ENCODE assay signal across 8 cellular contexts in the genomic region with DNA sequence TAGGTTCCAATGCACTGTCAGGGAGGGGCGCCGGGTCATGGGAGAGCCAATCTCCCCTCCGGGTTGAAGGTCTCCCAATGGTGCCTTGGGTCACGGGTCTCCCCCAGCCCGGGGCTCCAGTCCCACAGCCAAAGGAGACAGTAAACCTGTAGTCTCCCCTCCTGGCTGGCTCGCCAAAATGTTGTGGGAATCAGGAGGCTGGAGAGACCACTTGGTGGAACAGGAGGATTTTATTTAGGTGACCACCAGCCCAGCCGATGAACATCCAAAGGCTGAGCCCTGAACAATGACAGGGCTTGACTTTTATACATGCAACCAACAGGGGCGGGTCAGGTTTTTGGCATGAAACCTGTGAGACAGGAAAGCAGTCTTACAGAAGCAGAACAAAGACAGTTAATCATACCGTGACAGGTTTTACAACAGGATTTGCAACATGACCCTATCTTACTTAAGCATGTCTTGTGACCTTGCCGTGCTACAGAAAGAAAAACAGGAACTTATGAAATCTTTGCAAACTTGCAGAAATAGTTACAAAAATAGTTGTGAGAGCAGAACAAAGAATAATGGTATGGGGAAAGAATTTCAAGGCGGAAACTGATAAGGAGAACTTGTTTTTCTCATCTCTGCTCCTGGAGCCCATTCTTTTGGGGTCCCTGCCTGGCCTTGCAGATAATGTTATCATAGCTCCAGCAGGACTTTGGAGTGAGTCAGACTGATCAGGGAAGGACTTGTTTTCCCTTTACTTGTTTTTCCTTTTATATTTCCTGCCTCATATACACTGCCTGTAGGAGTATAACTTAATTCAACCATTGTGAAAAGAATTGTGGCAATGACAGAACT. TPM values are rescaled to one million over a fixed set of nuclear protein-coding genes. Genes with fewer than 3 reads are reported as not detected.
A peak's percentile ranks its signal among the peaks of the same experiment; 100 is the strongest.
DNase-seq lines count a peak whose midpoint lies in the region; ATAC-seq and TF ChIP-seq lines count a peak whose summit lies in the region.

No MANE protein-coding gene starts in this region.

- peaks cover 5% of the 10 kb centered on the region; the same call in 1 of the 2 replicates for H3F3A ChIP-seq in MM.1S (ENCODE audit: insufficient read depth, low read length)

- peak overlapping the region; percentile 32; the same call in 1 of the 2 replicates for H3K9ac ChIP-seq in MM.1S (ENCODE audit: low read length)

- H3K79me2 ChIP-seq in MM.1S (ENCODE audit: low read length), result peaks cover 42% of the 10 kb centered on the region

- H3K9me2 ChIP-seq in MM.1S (replicated peaks; ENCODE audit: insufficient read depth, low read length), result no peaks in the 10 kb centered on the region

- peak overlapping the region; percentile 56 for H3K27ac Mint-ChIP-seq in progenitor cell of endocrine pancreas

- TF ChIP-seq CTCF in MM.1S (IDR thresholded peaks at IDR 0.05; ENCODE audit: low read length) (no peak), choroid plexus epithelial cell (conservative IDR thresholded peaks at IDR 0.05; ENCODE audit: low read depth, low read length) (no peak), progenitor cell of endocrine pancreas (IDR thresholded peaks at IDR 0.05; ENCODE audit: unreplicated experiment) (no peak)

- peaks cover 87% of the 10 kb centered on the region for H3K36me3 Mint-ChIP-seq in progenitor cell of endocrine pancreas (ENCODE audit: insufficient read depth)

- peak overlapping the region; percentile 24; the same call in 1 of the 2 replicates for H3K4me2 ChIP-seq in MM.1S (ENCODE audit: low read depth, low read length)

- no peaks in the 10 kb centered on the region for H3K4me1 Mint-ChIP-seq in progenitor cell of endocrine pancreas (ENCODE audit: low read depth)

- H3K4me3 ChIP-seq in MM.1S (ENCODE audit: low read length), result no peak overlapping the region
- no peak overlapping the region for H3K4me3 ChIP-seq in choroid plexus epithelial cell (ENCODE audit: low read depth, low read length)

- no peaks in the 10 kb centered on the region for H3K27me3 ChIP-seq in MM.1S (replicated peaks; ENCODE audit: insufficient read depth, low read length)

- H3K4me3 Mint-ChIP-seq in progenitor cell of endocrine pancreas (ENCODE audit: low read depth), result no peak overlapping the region

- peaks cover 16% of the 10 kb centered on the region for H3K4me1 ChIP-seq in MM.1S (ENCODE audit: low read length)

- peak; percentile 74 for DNase-seq in MM.1S
- DNase-seq in choroid plexus epithelial cell (ENCODE audit: low read depth), result peak; percentile 97
- DNase-seq in progenitor cell of endocrine pancreas (ENCODE audit: low spot score, unreplicated experiment), result no peak
- no peak for DNase-seq in DMS79 (lab: John Stamatoyannopoulos, UW)
- no peak for DNase-seq in 8988T

- ATAC-seq in GM18867 (IDR thresholded peaks at IDR 0.05; ENCODE audit: unreplicated experiment) (peak; percentile 47), HG03280 (IDR thresholded peaks at IDR 0.05; ENCODE audit: unreplicated experiment) (no peak), HG02759 (IDR thresholded peaks at IDR 0.05; ENCODE audit: unreplicated experiment) (no peak)

- peak overlapping the region; percentile 88 for H3K27ac ChIP-seq in MM.1S (ENCODE audit: low read length)

- H2AFZ ChIP-seq in MM.1S (ENCODE audit: low read length), result no peak overlapping the region

- no peaks in the 10 kb centered on the region for H4K20me1 ChIP-seq in MM.1S (ENCODE audit: insufficient read depth, low read length)

- H3K36me3 ChIP-seq in MM.1S (replicated peaks; ENCODE audit: insufficient read depth, low read length), result peaks cover 6% of the 10 kb centered on the region

- no peaks in the 10 kb centered on the region for H3K9me3 ChIP-seq in MM.1S (replicated peaks; ENCODE audit: insufficient read depth, low read length)

- H3K9me3 Mint-ChIP-seq in progenitor cell of endocrine pancreas (ENCODE audit: low read depth), result peaks cover 63% of the 10 kb centered on the region

- no peaks in the 10 kb centered on the region for H3K27me3 Mint-ChIP-seq in progenitor cell of endocrine pancreas

RNA-seq across cellular contexts. Expression of a gene that starts 7.1 kb away (rescaled TPM):
- total RNA-seq in progenitor cell of endocrine pancreas, result 69.0 and 77.2 TPM in 2 replicates

RNA-seq across cellular contexts. Expression of a gene that starts 8.5 kb away (rescaled TPM):
- total RNA-seq in progenitor cell of endocrine pancreas, result 53.7 and 63.3 TPM in 2 replicates

Comparison
In these comparisons a context has a peak if more than half of its experiments do, and no peak if none do; other contexts are left out.
1. DNase-seq: peak in MM.1S (single experiment) and choroid plexus epithelial cell (single experiment); none in progenitor cell of endocrine pancreas (single experiment), DMS79 (single experiment) and 8988T (single experiment).